ENCODE assay signal across 8 cellular contexts in the genomic region with DNA sequence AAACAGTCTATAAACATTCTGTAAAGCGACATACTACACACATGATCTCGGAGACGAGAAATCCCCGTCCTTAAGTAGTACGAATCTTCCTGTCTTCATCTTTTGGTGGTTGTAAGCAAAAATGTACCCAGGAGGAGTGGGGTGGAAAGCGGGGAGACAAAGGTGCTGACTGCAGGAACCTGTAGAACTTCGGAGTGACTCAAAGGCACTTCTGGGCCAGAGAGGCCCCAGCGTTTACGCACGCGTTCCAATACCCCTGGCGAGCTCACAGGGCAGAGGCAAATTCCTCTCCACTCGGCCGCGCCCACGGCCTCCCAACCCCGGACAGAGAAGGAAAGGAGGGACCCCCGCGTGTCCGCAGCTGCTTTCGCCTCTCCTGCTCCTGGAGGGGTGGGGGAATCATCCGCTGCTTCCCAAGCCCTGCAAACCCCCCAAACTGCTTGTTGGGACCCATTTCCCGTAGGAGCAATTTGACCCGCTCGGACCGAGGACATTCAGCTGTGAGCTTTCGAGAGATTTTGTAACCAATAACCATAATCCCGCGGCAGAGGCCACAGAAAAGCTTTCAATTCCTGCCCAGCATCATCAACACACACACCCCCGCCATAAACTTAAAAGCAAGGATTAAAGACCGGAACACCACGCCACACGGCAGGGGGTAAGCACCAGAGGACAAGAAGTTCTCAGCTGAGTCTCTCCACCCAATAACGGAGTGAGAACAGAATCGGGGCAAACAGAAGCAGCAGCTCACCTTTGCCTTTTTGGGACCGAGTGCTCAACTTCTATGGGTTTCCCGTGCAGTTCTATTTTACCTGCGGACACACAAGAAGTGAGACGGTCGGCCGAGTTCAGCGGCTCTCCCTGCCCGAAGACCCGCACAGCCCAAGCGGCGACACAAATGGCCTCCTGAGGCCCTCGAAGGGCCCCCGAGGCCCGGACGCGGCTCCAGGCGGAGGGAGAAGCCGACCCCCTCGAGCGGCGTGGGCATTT. TPM values are rescaled to one million over a fixed set of nuclear protein-coding genes. Genes with fewer than 3 reads are reported as not detected.
A peak's percentile ranks its signal among the peaks of the same experiment; 100 is the strongest.
DNase-seq lines count a peak whose midpoint lies in the region; ATAC-seq and TF ChIP-seq lines count a peak whose summit lies in the region.

No MANE protein-coding gene starts in this region.

- no peaks in the 10 kb centered on the region for H3K79me2 ChIP-seq in MM.1S (ENCODE audit: low read length)

- intact Hi-C loops in activated T-helper 1 cell treated with anti-CD3 and anti-CD28 coated beads, Interleukin-12 subunit alpha, Interleukin-12 subunit beta, Interleukin-2, Interleukin-4 antibody, amounts not matched to agents 30 ng/mL and 10 ng/mL and 1 ng/mL, durations not matched to agents 14 hours and 24 hours and 36 hours (cut with micrococcal nuclease) = loop anchor here (1.0 kb wide), 2 partner anchors 7 to 195 kb away; no protein-coding TSS in a partner anchor

- H3K36me3 ChIP-seq in MM.1S (replicated peaks; ENCODE audit: insufficient read depth, low read length) (no peaks in the 10 kb centered on the region), iPS-20b (ENCODE audit: insufficient read depth, low read depth, low read length) (peaks cover 11% of the 10 kb centered on the region; the same call in 1 of the 2 replicates), thoracic aorta (no peaks in the 10 kb centered on the region)

- H3K36me3 Mint-ChIP-seq in activated T-helper 1 cell treated with anti-CD3 and anti-CD28 coated beads, Interleukin-12 subunit alpha, Interleukin-12 subunit beta, Interleukin-2, Interleukin-4 antibody, amounts not matched to agents 30 ng/mL and 10 ng/mL and 1 ng/mL, durations not matched to agents 14 hours and 24 hours and 36 hours (ENCODE audit: low read depth) = peaks cover 7% of the 10 kb centered on the region

- H3K4me2 ChIP-seq in MM.1S (ENCODE audit: low read depth, low read length) = peak overlapping the region; percentile 91

- peak overlapping the region; percentile 78 for H3K4me3 Mint-ChIP-seq in activated T-helper 1 cell treated with anti-CD3 and anti-CD28 coated beads, Interleukin-12 subunit alpha, Interleukin-12 subunit beta, Interleukin-2, Interleukin-4 antibody, amounts not matched to agents 30 ng/mL and 10 ng/mL and 1 ng/mL, durations not matched to agents 14 hours and 24 hours and 36 hours

- peaks cover 44% of the 10 kb centered on the region for H3K4me1 Mint-ChIP-seq in activated T-helper 1 cell treated with anti-CD3 and anti-CD28 coated beads, Interleukin-12 subunit alpha, Interleukin-12 subunit beta, Interleukin-2, Interleukin-4 antibody, amounts not matched to agents 30 ng/mL and 10 ng/mL and 1 ng/mL, durations not matched to agents 14 hours and 24 hours and 36 hours (ENCODE audit: low read depth)

- no peaks in the 10 kb centered on the region for H3K9me3 Mint-ChIP-seq in activated T-helper 1 cell treated with anti-CD3 and anti-CD28 coated beads, Interleukin-12 subunit alpha, Interleukin-12 subunit beta, Interleukin-2, Interleukin-4 antibody, amounts not matched to agents 30 ng/mL and 10 ng/mL and 1 ng/mL, durations not matched to agents 14 hours and 24 hours and 36 hours

- H3K4me1 ChIP-seq in MM.1S (ENCODE audit: low read length) = peaks cover 6% of the 10 kb centered on the region; the same call in 1 of the 2 replicates
- peaks cover 21% of the 10 kb centered on the region for H3K4me1 ChIP-seq in iPS-20b (ENCODE audit: insufficient read depth, low read length)
- peaks cover 24 to 34% of the 10 kb centered on the region in 2 donors for H3K4me1 ChIP-seq in thoracic aorta (ENCODE audit: control insufficient read depth in 1 of 2, low read depth in 2 of 2)

- H3K4me3 ChIP-seq in MM.1S (ENCODE audit: low read length) (peak overlapping the region; percentile 55), iPS-20b (ENCODE audit: low read length) (peak overlapping the region; percentile 81), thoracic aorta (peak overlapping the region; percentile 61)

- H3K9ac ChIP-seq in MM.1S (ENCODE audit: low read length) = no peak overlapping the region
- peak overlapping the region; percentile 95 for H3K9ac ChIP-seq in iPS-20b (ENCODE audit: low read depth, low read length)

- DNase-seq in activated CD4-positive, alpha-beta T cell treated with anti-CD3 and anti-CD28 coated beads for 48 hours = peak; percentile 35
- no peak for DNase-seq in activated CD4-positive, alpha-beta T cell treated with anti-CD3 and anti-CD28 coated beads for 1 hour
- peak; percentile 36 for DNase-seq in MM.1S
- no peak for DNase-seq in activated T-helper 1 cell treated with anti-CD3 and anti-CD28 coated beads, Interleukin-12 subunit alpha, Interleukin-12 subunit beta, Interleukin-2, Interleukin-4 antibody, amounts not matched to agents 30 ng/mL and 10 ng/mL and 1 ng/mL, durations not matched to agents 14 hours and 24 hours and 36 hours (ENCODE audit: low spot score)
- DNase-seq in thoracic aorta (ENCODE audit: low spot score) = no peak
- no peak for DNase-seq in NCI-H2196 (lab: John Stamatoyannopoulos, UW; ENCODE audit: unreplicated experiment)

- no peak for TF ChIP-seq CTCF in MM.1S (IDR thresholded peaks at IDR 0.05; ENCODE audit: low read length)
- no peak for TF ChIP-seq CTCF in thoracic aorta (IDR thresholded peaks at IDR 0.05)

- ATAC-seq in thoracic aorta (ENCODE audit: insufficient number of reproducible peaks, low FRiP score, low read depth) (no peak), GM19467 (IDR thresholded peaks at IDR 0.05; ENCODE audit: unreplicated experiment) (no peak)

- no peak overlapping the region for H3K27ac ChIP-seq in MM.1S (ENCODE audit: low read length)
- H3K27ac ChIP-seq in iPS-20b (ENCODE audit: low read length) = peak overlapping the region; percentile 3
- no peak overlapping the region for H3K27ac ChIP-seq in thoracic aorta

- no peaks in the 10 kb centered on the region for H3K9me2 ChIP-seq in MM.1S (replicated peaks; ENCODE audit: insufficient read depth, low read length)

- H3K27ac Mint-ChIP-seq in activated T-helper 1 cell treated with anti-CD3 and anti-CD28 coated beads, Interleukin-12 subunit alpha, Interleukin-12 subunit beta, Interleukin-2, Interleukin-4 antibody, amounts not matched to agents 30 ng/mL and 10 ng/mL and 1 ng/mL, durations not matched to agents 14 hours and 24 hours and 36 hours = peak overlapping the region; percentile 79

- H2AFZ ChIP-seq in MM.1S (ENCODE audit: low read length) = peak overlapping the region; percentile 55; the same call in 1 of the 2 replicates

- peaks cover 12% of the 10 kb centered on the region; the same call in 1 of the 2 replicates for H3F3A ChIP-seq in MM.1S (ENCODE audit: insufficient read depth, low read length)

- H3K27me3 ChIP-seq in MM.1S (replicated peaks; ENCODE audit: insufficient read depth, low read length) (peaks cover 74% of the 10 kb centered on the region), iPS-20b (ENCODE audit: insufficient read depth, low read length) (no peaks in the 10 kb centered on the region), thoracic aorta (replicated peaks; ENCODE audit: insufficient read depth) (peaks cover 41% of the 10 kb centered on the region)

- H3K9me3 ChIP-seq in MM.1S (replicated peaks; ENCODE audit: insufficient read depth, low read length) (no peaks in the 10 kb centered on the region), iPS-20b (ENCODE audit: insufficient read depth, low read depth, low read length) (no peaks in the 10 kb centered on the region), thoracic aorta (no peaks in the 10 kb centered on the region)

- peaks cover 69% of the 10 kb centered on the region for H3K27me3 Mint-ChIP-seq in activated T-helper 1 cell treated with anti-CD3 and anti-CD28 coated beads, Interleukin-12 subunit alpha, Interleukin-12 subunit beta, Interleukin-2, Interleukin-4 antibody, amounts not matched to agents 30 ng/mL and 10 ng/mL and 1 ng/mL, durations not matched to agents 14 hours and 24 hours and 36 hours (ENCODE audit: insufficient read depth)

- H4K20me1 ChIP-seq in MM.1S (ENCODE audit: insufficient read depth, low read length) = no peaks in the 10 kb centered on the region; the same call in 1 of the 2 replicates

RNA-seq across cellular contexts. Expression of a gene that starts 2.3 kb away (rescaled TPM):
- 2.5 and 2.7 TPM in 2 replicates for total RNA-seq in activated T-helper 1 cell treated with anti-CD3 and anti-CD28 coated beads, Interleukin-12 subunit alpha, Interleukin-12 subunit beta, Interleukin-2, Interleukin-4 antibody, amounts not matched to agents 30 ng/mL and 10 ng/mL and 1 ng/mL, durations not matched to agents 14 hours and 24 hours and 36 hours
- total RNA-seq in thoracic aorta = 1 to 10 TPM in 1 of 2 donors, under 1 TPM in 1; 0.27 to 8.1 TPM

Comparison
In these comparisons a context has a peak if more than half of its experiments do, and no peak if none do; other contexts are left out.
1. DNase-seq: peak in activated CD4-positive, alpha-beta T cell treated with anti-CD3 and anti-CD28 coated beads for 48 hours (single experiment) and MM.1S (single experiment); none in activated CD4-positive, alpha-beta T cell treated with anti-CD3 and anti-CD28 coated beads for 1 hour (single experiment), activated T-helper 1 cell treated with anti-CD3 and anti-CD28 coated beads, Interleukin-12 subunit alpha, Interleukin-12 subunit beta, Interleukin-2, Interleukin-4 antibody, amounts not matched to agents 30 ng/mL and 10 ng/mL and 1 ng/mL, durations not matched to agents 14 hours and 24 hours and 36 hours (single experiment), thoracic aorta (single experiment) and NCI-H2196 (single experiment).
2. Peak in every context shown above with its lines, with median percentiles within 50 percentile points of each other: H3K4me3 ChIP-seq.